In genomic region chr1:64790965-64791487, GRCh38 we compare ENCODE assay signal across 16 cellular contexts.
"Had no signal": no experiment of that assay in that cellular context is flagged by ENCODE, and none has a peak within 500 bp of the region (broad histone marks: within the 10 kb centered on the region; RNA-seq: fewer than 3 reads in every experiment).

No MANE protein-coding gene starts in this region.

- H3K9me3 Mint-ChIP-seq: natural killer cell treated with Interleukin-12 subunit alpha and Interleukin-12 subunit beta and Interleukin-15 and Interleukin-18, amount 100 ng/mL, for 72 hours had no signal

- ATAC-seq: natural killer cell treated with Interleukin-12 subunit alpha and Interleukin-12 subunit beta and Interleukin-15 and Interleukin-18, amount 100 ng/mL, for 72 hours had no signal

- H3K4me1 ChIP-seq: esophagus muscularis mucosa, neural progenitor cell, right atrium auricular region, stomach, transverse colon had no signal

- H3K27me3 Mint-ChIP-seq: natural killer cell treated with Interleukin-12 subunit alpha and Interleukin-12 subunit beta and Interleukin-15 and Interleukin-18, amount 100 ng/mL, for 72 hours had no signal

- H2AFZ ChIP-seq: neural progenitor cell had no signal

- H3K27me3 ChIP-seq: esophagus muscularis mucosa, neural progenitor cell, ovary, right atrium auricular region, stomach, transverse colon had no signal

- H3K4me2 ChIP-seq: neural progenitor cell had no signal

- H3K4me3 Mint-ChIP-seq: mesothelial cell of epicardium; natural killer cell treated with Interleukin-12 subunit alpha and Interleukin-12 subunit beta and Interleukin-15 and Interleukin-18, amount 100 ng/mL, for 72 hours; neural progenitor cell had no signal

- H3K27ac ChIP-seq: esophagus muscularis mucosa, neural progenitor cell, ovary, right atrium auricular region, stomach, thoracic aorta, transverse colon had no signal

- H3K9ac ChIP-seq: neural progenitor cell had no signal

- H3K36me3 ChIP-seq: ovary, right atrium auricular region had no signal

- H3K9me3 ChIP-seq: ovary had no signal

- DNase-seq: effector memory CD4-positive, alpha-beta T cell; foreskin fibroblast; nucleus accumbens; ovary; small intestine; stimulated activated CD4-positive, alpha-beta T cell treated with anti-CD3 and anti-CD28 coated beads, Interleukin-12 subunit alpha, Interleukin-12 subunit beta, amount 100 ng/mL, for 4 hours; stimulated activated naive CD4-positive, alpha-beta T cell; stomach; substantia nigra; transverse colon had no signal

- H3K4me3 ChIP-seq: esophagus muscularis mucosa, neural progenitor cell, ovary, right atrium auricular region, stomach, thoracic aorta, transverse colon had no signal

- H3K4me1 Mint-ChIP-seq: mesothelial cell of epicardium, neural progenitor cell had no signal

- H3K27ac Mint-ChIP-seq: mesothelial cell of epicardium; natural killer cell treated with Interleukin-12 subunit alpha and Interleukin-12 subunit beta and Interleukin-15 and Interleukin-18, amount 100 ng/mL, for 72 hours; neural progenitor cell had no signal
